ENCODE assay signal across 8 cellular contexts in the genomic region with DNA sequence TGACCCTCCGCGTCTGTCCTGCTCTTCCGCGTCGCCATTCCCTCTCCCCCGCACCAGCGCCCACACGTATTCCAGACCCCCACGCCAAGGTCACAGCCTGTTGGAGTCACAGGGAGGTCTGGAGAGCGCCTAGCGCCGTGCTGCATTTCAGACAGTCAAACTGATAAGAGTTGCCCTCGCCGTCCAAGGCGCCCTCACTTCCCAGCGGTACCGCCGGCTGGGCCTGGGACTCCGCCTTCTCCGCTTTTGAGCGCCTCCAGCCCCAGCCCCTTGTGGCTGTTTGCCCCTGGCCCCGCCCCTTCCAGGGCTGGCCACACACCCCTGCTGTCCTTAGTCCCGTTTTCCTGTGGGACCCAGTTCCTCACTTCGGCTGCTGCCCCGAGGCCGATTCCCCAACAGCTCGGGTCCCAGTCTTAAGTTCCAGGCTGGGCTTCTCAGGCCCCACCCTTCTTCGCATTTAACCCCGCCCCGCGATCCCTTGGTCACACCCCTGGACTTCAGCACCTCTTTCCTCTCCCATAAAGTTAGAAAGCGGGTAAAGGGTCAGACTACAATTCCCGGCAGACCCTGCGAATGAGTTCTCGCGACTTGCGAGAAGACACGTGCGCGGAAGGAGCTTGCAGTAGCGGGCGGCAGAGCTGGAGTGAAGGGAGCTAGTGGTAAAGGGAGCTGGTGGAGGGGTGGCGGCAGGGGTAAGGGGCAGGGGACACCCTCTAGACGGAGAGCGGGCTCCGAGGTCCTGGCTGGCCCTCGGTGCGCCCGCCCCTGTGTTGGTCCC. TPM values are rescaled to one million over a fixed set of nuclear protein-coding genes. Genes with fewer than 3 reads are reported as not detected.
A peak's percentile ranks its signal among the peaks of the same experiment; 100 is the strongest.
DNase-seq lines count a peak whose midpoint lies in the region; ATAC-seq and TF ChIP-seq lines count a peak whose summit lies in the region.

TSS of gene GMPPA (plus strand) at position 612 of the 778 bp plus-strand sequence. CDS start 1,085 bp downstream, outside the sequence.

- H3K4me3 Mint-ChIP-seq in activated T-helper 2 cell treated with anti-CD3 and anti-CD28 coated beads, Interferon-gamma antibody, Interleukin-2, Interleukin-4, amounts not matched to agents 10 μg/mL and 5 μg/mL and 100 μg/mL, durations not matched to agents 14 hours and 24 hours and 36 hours (ENCODE audit: low read depth), result peak within 1 kb of the TSS; percentile 96
- peak within 1 kb of the TSS; percentile 91 to 99 (median 96) for H3K4me3 Mint-ChIP-seq in naive thymus-derived CD4-positive, alpha-beta T cell
- peak within 1 kb of the TSS; percentile 91 to 94 for H3K4me3 Mint-ChIP-seq in stimulated activated naive B cell treated with anti-CD40 and anti-IgM and Interleukin-4, amounts not matched to agents 10 μg/mL and 1 μg/mL and 100 μg/mL, for 72 hours

- H3K27me3 ChIP-seq in RWPE2 (ENCODE audit: insufficient read depth, poor library complexity, severe bottlenecking) (peaks cover 29% of the 10 kb centered on the region), fibroblast of lung (ENCODE audit: control insufficient read depth, insufficient read depth, low read length) (peaks cover 17% of the 10 kb centered on the region)
- H3K27me3 ChIP-seq in naive thymus-derived CD4-positive, alpha-beta T cell (ENCODE audit: control insufficient read depth in 2 of 2, insufficient read depth in 2 of 2, low read length in 2 of 2), result peaks cover 4 to 9% of the 10 kb centered on the region in 2 donors

- H3K4me1 ChIP-seq in RWPE2 (ENCODE audit: insufficient read depth, poor library complexity, severe bottlenecking) (no peaks in the 10 kb centered on the region), fibroblast of lung (ENCODE audit: control insufficient read depth, extremely low read depth, insufficient read depth, low read length) (peaks cover 9% of the 10 kb centered on the region)
- peaks cover 19 to 22% of the 10 kb centered on the region in 2 donors for H3K4me1 ChIP-seq in naive thymus-derived CD4-positive, alpha-beta T cell (ENCODE audit: control insufficient read depth in 2 of 2, insufficient read depth in 2 of 2, low read length in 2 of 2)

- H3K4me3 ChIP-seq in RWPE2 (ENCODE audit: severe bottlenecking), result peak within 1 kb of the TSS; percentile 52
- H3K4me3 ChIP-seq in fibroblast of lung (replicated peaks in 1 of 4; ENCODE audit: control extremely low read depth in 1 of 4, insufficient read depth in 1 of 4, low read depth in 3 of 4, low read length in 4 of 4), result peak within 1 kb of the TSS; percentile 53 to 90 (median 80)
- peak within 1 kb of the TSS; percentile 85 for H3K4me3 ChIP-seq in naive thymus-derived CD4-positive, alpha-beta T cell (ENCODE audit: low read length)

- H3K27ac ChIP-seq in RWPE2 (ENCODE audit: poor library complexity, severe bottlenecking) (peak within 1 kb of the TSS; percentile 61), fibroblast of lung (ENCODE audit: insufficient read depth, low read length) (peak within 1 kb of the TSS; percentile 78)
- peak within 1 kb of the TSS; percentile 79 for H3K27ac ChIP-seq in naive thymus-derived CD4-positive, alpha-beta T cell (ENCODE audit: low read depth, low read length)

- no peaks in the 10 kb centered on the region for H3K9me3 Mint-ChIP-seq in activated T-helper 2 cell treated with anti-CD3 and anti-CD28 coated beads, Interferon-gamma antibody, Interleukin-2, Interleukin-4, amounts not matched to agents 10 μg/mL and 5 μg/mL and 100 μg/mL, durations not matched to agents 14 hours and 24 hours and 36 hours
- peaks cover 0 to 2% (median 0%) of the 10 kb centered on the region in 11 donors for H3K9me3 Mint-ChIP-seq in naive thymus-derived CD4-positive, alpha-beta T cell
- no peaks in the 10 kb centered on the region for H3K9me3 Mint-ChIP-seq in stimulated activated naive B cell treated with anti-CD40 and anti-IgM and Interleukin-4, amounts not matched to agents 10 μg/mL and 1 μg/mL and 100 μg/mL, for 72 hours

- peak within 1 kb of the TSS; percentile 91 for H3K27ac Mint-ChIP-seq in activated T-helper 2 cell treated with anti-CD3 and anti-CD28 coated beads, Interferon-gamma antibody, Interleukin-2, Interleukin-4, amounts not matched to agents 10 μg/mL and 5 μg/mL and 100 μg/mL, durations not matched to agents 14 hours and 24 hours and 36 hours
- peak within 1 kb of the TSS; percentile 76 to 97 (median 86) for H3K27ac Mint-ChIP-seq in naive thymus-derived CD4-positive, alpha-beta T cell
- H3K27ac Mint-ChIP-seq in stimulated activated naive B cell treated with anti-CD40 and anti-IgM and Interleukin-4, amounts not matched to agents 10 μg/mL and 1 μg/mL and 100 μg/mL, for 72 hours, result peak within 1 kb of the TSS; percentile 93

- POLR2A ChIA-PET in naive thymus-derived CD4-positive, alpha-beta T cell (lab: Charles Lee), result interaction anchor here (0.8 to 1.5 kb wide), 8 partner anchors 9 to 219 kb away, joined by 3 to 5 read pairs (median 4); partner anchors contain the start of genes DNAJB2 and DNPEP

- peaks cover 1% of the 10 kb centered on the region for H3K36me3 Mint-ChIP-seq in activated T-helper 2 cell treated with anti-CD3 and anti-CD28 coated beads, Interferon-gamma antibody, Interleukin-2, Interleukin-4, amounts not matched to agents 10 μg/mL and 5 μg/mL and 100 μg/mL, durations not matched to agents 14 hours and 24 hours and 36 hours (ENCODE audit: low read depth)
- peaks cover 0 to 14% (median 4%) of the 10 kb centered on the region in 5 donors for H3K36me3 Mint-ChIP-seq in naive thymus-derived CD4-positive, alpha-beta T cell
- peaks cover 14 to 24% of the 10 kb centered on the region in 2 donors for H3K36me3 Mint-ChIP-seq in stimulated activated naive B cell treated with anti-CD40 and anti-IgM and Interleukin-4, amounts not matched to agents 10 μg/mL and 1 μg/mL and 100 μg/mL, for 72 hours

- H3K9ac ChIP-seq in fibroblast of lung (ENCODE audit: insufficient read depth, low read length), result peak within 1 kb of the TSS; percentile 69

- H3K36me3 ChIP-seq in RWPE2 (ENCODE audit: low read depth) (peaks cover 25% of the 10 kb centered on the region), fibroblast of lung (ENCODE audit: control insufficient read depth, insufficient read depth, low read length) (peaks cover 4% of the 10 kb centered on the region)
- peaks cover 0 to 5% (median 0%) of the 10 kb centered on the region in 3 experiments for H3K36me3 ChIP-seq in naive thymus-derived CD4-positive, alpha-beta T cell (ENCODE audit: control insufficient read depth in 2 of 3, insufficient read depth in 3 of 3, low read length in 3 of 3)

- TF ChIP-seq CTCF in RWPE2 (IDR thresholded peaks at IDR 0.05; ENCODE audit: poor library complexity, severe bottlenecking) (peak; percentile 7), fibroblast of lung (conservative IDR thresholded peaks at IDR 0.05 in 1 of 2, IDR thresholded peaks at IDR 0.05 in 1 of 2; ENCODE audit: low read depth in 1 of 2, low read length in 2 of 2) (no peak)

- H3K9me3 ChIP-seq in RWPE2 (ENCODE audit: severe bottlenecking) (no peaks in the 10 kb centered on the region), fibroblast of lung (ENCODE audit: control insufficient read depth, insufficient read depth, low read depth, low read length) (no peaks in the 10 kb centered on the region)
- no peaks in the 10 kb centered on the region for H3K9me3 ChIP-seq in naive thymus-derived CD4-positive, alpha-beta T cell (ENCODE audit: control insufficient read depth in 2 of 3, low read length in 3 of 3)

- H2AFZ ChIP-seq in fibroblast of lung (ENCODE audit: low read length), result peak within 1 kb of the TSS; percentile 46

- peak; percentile 100 for DNase-seq in EH (ENCODE audit: low read depth)
- DNase-seq in H4 (ENCODE audit: low spot score), result peak; percentile 97
- peak; percentile 98 for DNase-seq in LoVo (ENCODE audit: low spot score)
- DNase-seq in RWPE2 (ENCODE audit: low spot score), result peak; percentile 94
- peak; percentile 95 for DNase-seq in activated T-helper 2 cell treated with anti-CD3 and anti-CD28 coated beads, Interferon-gamma antibody, Interleukin-2, Interleukin-4, amounts not matched to agents 10 μg/mL and 5 μg/mL and 100 μg/mL, durations not matched to agents 14 hours and 24 hours and 36 hours (ENCODE audit: low spot score)
- peak; percentile 99 for DNase-seq in fibroblast of lung (ENCODE audit: low read depth in 2 of 2)
- DNase-seq in naive thymus-derived CD4-positive, alpha-beta T cell, result peak; percentile 78 to 95 (median 90)
- DNase-seq in stimulated activated naive B cell treated with anti-CD40 and anti-IgM and Interleukin-4, amounts not matched to agents 10 μg/mL and 1 μg/mL and 100 μg/mL, for 72 hours, result peak; percentile 95

- ATAC-seq in RWPE2 (ENCODE audit: low read depth), result peak; percentile 83
- peak; percentile 94 for ATAC-seq in naive thymus-derived CD4-positive, alpha-beta T cell
- peak; percentile 95 to 96 for ATAC-seq in stimulated activated naive B cell treated with anti-CD40 and anti-IgM and Interleukin-4, amounts not matched to agents 10 μg/mL and 1 μg/mL and 100 μg/mL, for 72 hours (replicated peaks)

- no peaks in the 10 kb centered on the region for H4K20me1 ChIP-seq in fibroblast of lung (ENCODE audit: control insufficient read depth, extremely low read depth, insufficient read depth, low read length)

- peaks cover 33% of the 10 kb centered on the region for H3K4me1 Mint-ChIP-seq in activated T-helper 2 cell treated with anti-CD3 and anti-CD28 coated beads, Interferon-gamma antibody, Interleukin-2, Interleukin-4, amounts not matched to agents 10 μg/mL and 5 μg/mL and 100 μg/mL, durations not matched to agents 14 hours and 24 hours and 36 hours (ENCODE audit: low read depth)
- H3K4me1 Mint-ChIP-seq in naive thymus-derived CD4-positive, alpha-beta T cell, result peaks cover 26 to 42% (median 36%) of the 10 kb centered on the region in 7 donors
- H3K4me1 Mint-ChIP-seq in stimulated activated naive B cell treated with anti-CD40 and anti-IgM and Interleukin-4, amounts not matched to agents 10 μg/mL and 1 μg/mL and 100 μg/mL, for 72 hours, result peaks cover 33 to 48% of the 10 kb centered on the region in 2 donors

- CTCF ChIA-PET in naive thymus-derived CD4-positive, alpha-beta T cell (lab: Charles Lee), result interaction anchor here (0.7 to 6.1 kb wide), 3 partner anchors 11 to 30 kb away, joined by 3 to 60 read pairs (median 8); no protein-coding TSS in a partner anchor

- H3K27me3 Mint-ChIP-seq in activated T-helper 2 cell treated with anti-CD3 and anti-CD28 coated beads, Interferon-gamma antibody, Interleukin-2, Interleukin-4, amounts not matched to agents 10 μg/mL and 5 μg/mL and 100 μg/mL, durations not matched to agents 14 hours and 24 hours and 36 hours (ENCODE audit: low read depth), result peaks cover 43% of the 10 kb centered on the region
- peaks cover 28 to 47% (median 40%) of the 10 kb centered on the region in 5 donors for H3K27me3 Mint-ChIP-seq in naive thymus-derived CD4-positive, alpha-beta T cell
- H3K27me3 Mint-ChIP-seq in stimulated activated naive B cell treated with anti-CD40 and anti-IgM and Interleukin-4, amounts not matched to agents 10 μg/mL and 1 μg/mL and 100 μg/mL, for 72 hours, result peaks cover 37 to 44% of the 10 kb centered on the region in 2 donors

- peaks cover 6% of the 10 kb centered on the region for H3K79me2 ChIP-seq in fibroblast of lung (ENCODE audit: control insufficient read depth, insufficient read depth, low read length)

- peak within 1 kb of the TSS; percentile 92 for H3K4me2 ChIP-seq in fibroblast of lung (ENCODE audit: extremely low read depth, insufficient read depth, low read length)

- intact Hi-C loops in activated T-helper 2 cell treated with anti-CD3 and anti-CD28 coated beads, Interferon-gamma antibody, Interleukin-2, Interleukin-4, amounts not matched to agents 10 μg/mL and 5 μg/mL and 100 μg/mL, durations not matched to agents 14 hours and 24 hours and 36 hours (cut with micrococcal nuclease), result loop anchor here (1.0 to 2.0 kb wide), 5 partner anchors 43 to 788 kb away; partner anchors contain the start of genes NHEJ1 and TTLL4
- intact Hi-C loops in naive thymus-derived CD4-positive, alpha-beta T cell (cut with micrococcal nuclease), result loop anchor here (1.0 to 10.0 kb wide), 21 partner anchors 11 to 1224 kb away; partner anchors contain the start of genes CHPF (in 2 of the 2), CNPPD1 (in 2 of the 2), DNAJB2 (in 2 of the 2) and RETREG2 (in 2 of the 2)

RNA-seq across cellular contexts. Expression of gene GMPPA, which starts in this region (rescaled TPM):
- 74.0 TPM in 2 replicates for total RNA-seq in H4 (2014; rRNA removed; shearing (Covaris generic))
- total RNA-seq in activated T-helper 2 cell treated with anti-CD3 and anti-CD28 coated beads, Interferon-gamma antibody, Interleukin-2, Interleukin-4, amounts not matched to agents 10 μg/mL and 5 μg/mL and 100 μg/mL, durations not matched to agents 14 hours and 24 hours and 36 hours, result 52.0 and 52.9 TPM in 2 replicates
- total RNA-seq in fibroblast of lung, result 36.5 and 38.3 TPM in 2 replicates
- 59.7 and 72.4 TPM in 2 replicates for polyA plus RNA-seq in fibroblast of lung
- 45.6 and 52.3 TPM in 2 replicates for polyA plus RNA-seq in fibroblast of lung (2012)
- 155 and 160 TPM in 2 replicates for polyA minus RNA-seq in fibroblast of lung (ENCODE audit: low replicate concordance)
- total RNA-seq in naive thymus-derived CD4-positive, alpha-beta T cell, result 10 to 100 TPM; 22.4 to 58.3 (median 37.2) TPM
- 10 to 100 TPM; 11.8 to 23.8 TPM for polyA plus RNA-seq in naive thymus-derived CD4-positive, alpha-beta T cell

Comparison
In these comparisons a context has a peak if more than half of its experiments do, and no peak if none do; other contexts are left out.
1. Peak in every context shown above with its lines: DNase-seq, ATAC-seq, H3K4me3 ChIP-seq and H3K27ac ChIP-seq.